18 cellular contexts compared by ENCODE assay signal in the genomic region with DNA sequence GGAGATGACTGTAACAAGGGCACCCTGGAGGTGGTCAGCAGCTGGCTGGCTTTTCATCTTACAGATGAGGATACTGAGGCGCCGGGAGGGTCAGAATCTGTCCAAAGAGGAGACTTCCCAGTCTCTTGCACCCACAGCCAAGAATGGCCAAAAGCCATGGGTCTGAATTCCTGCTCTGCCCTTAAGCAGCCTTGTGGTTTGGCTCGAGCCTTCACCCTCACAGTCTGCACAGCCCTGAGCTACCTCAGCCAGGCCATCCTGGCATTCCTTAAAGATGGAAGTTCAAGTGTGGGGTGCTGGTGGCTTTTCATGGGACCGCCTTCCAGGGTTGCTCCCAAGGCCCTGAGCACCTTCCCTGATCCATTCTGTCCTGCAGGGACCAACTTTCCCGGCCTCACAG. TPM values are rescaled to one million over a fixed set of nuclear protein-coding genes. Genes with fewer than 3 reads are reported as not detected.
A peak's percentile ranks its signal among the peaks of the same experiment; 100 is the strongest.
DNase-seq lines count a peak whose midpoint lies in the region; ATAC-seq and TF ChIP-seq lines count a peak whose summit lies in the region.
"Had no signal": no experiment of that assay in that cellular context is flagged by ENCODE, and none has a peak within 500 bp of the region (broad histone marks: within the 10 kb centered on the region; RNA-seq: fewer than 3 reads in every experiment).

No MANE protein-coding gene starts in this region.

- ATAC-seq in upper lobe of right lung (no peak), HG02884 (IDR thresholded peaks at IDR 0.05; ENCODE audit: unreplicated experiment) (no peak)
- no peak for ATAC-seq in activated CD8-positive, alpha-beta T cell treated with anti-CD3 and anti-CD28 coated beads, Interleukin-2, amount 10 ng/mL, durations not matched to agents 7 days and 5 days

- H3K36me3 Mint-ChIP-seq in immature natural killer cell, result no peaks in the 10 kb centered on the region
- no peaks in the 10 kb centered on the region for H3K36me3 Mint-ChIP-seq in activated CD8-positive, alpha-beta T cell treated with anti-CD3 and anti-CD28 coated beads, Interleukin-2, amount 10 ng/mL, durations not matched to agents 7 days and 5 days (ENCODE audit: low read depth)
- H3K36me3 Mint-ChIP-seq: CD8-positive, alpha-beta memory T cell had no signal

- intact Hi-C loops in upper lobe of right lung (cut with DNase I), result no loop called here

- peak overlapping the region in 2 of 5 donors; percentile 42 to 58 for H3K4me3 Mint-ChIP-seq in immature natural killer cell
- no peak overlapping the region for H3K4me3 Mint-ChIP-seq in activated CD8-positive, alpha-beta T cell treated with anti-CD3 and anti-CD28 coated beads, Interleukin-2, amount 10 ng/mL, durations not matched to agents 7 days and 5 days

- H3K4me3 ChIP-seq in MG63 (no peak overlapping the region), upper lobe of right lung (no peak overlapping the region)
- H3K4me3 ChIP-seq: BLaER1 had no signal

- H3K9me3 Mint-ChIP-seq in immature natural killer cell, result no peaks in the 10 kb centered on the region
- no peaks in the 10 kb centered on the region for H3K9me3 Mint-ChIP-seq in activated CD8-positive, alpha-beta T cell treated with anti-CD3 and anti-CD28 coated beads, Interleukin-2, amount 10 ng/mL, durations not matched to agents 7 days and 5 days (ENCODE audit: insufficient read depth)
- H3K9me3 Mint-ChIP-seq: CD8-positive, alpha-beta memory T cell had no signal

- TF ChIP-seq CTCF in upper lobe of right lung (IDR thresholded peaks at IDR 0.05), result no peak

- H3K9me3 ChIP-seq in MG63 (no peaks in the 10 kb centered on the region), upper lobe of right lung (no peaks in the 10 kb centered on the region)
- H3K9me3 ChIP-seq: BLaER1 had no signal

- DNase-seq in EH (ENCODE audit: low read depth) (peak; percentile 36), MG63 (peak; percentile 8), immature natural killer cell (no peak), upper lobe of right lung (no peak), NCI-H510A (lab: John Stamatoyannopoulos, UW) (no peak)
- no peak for DNase-seq in activated CD8-positive, alpha-beta T cell treated with anti-CD3 and anti-CD28 coated beads, Interleukin-2, amount 10 ng/mL, durations not matched to agents 7 days and 5 days
- DNase-seq: ACHN; CD8-positive, alpha-beta memory T cell; DMS79; KBM-7; NCI-H1092; NCI-H146; NCI-H2081 treated with DMSO at 0.1 percent for 48 hours; NCI-H345; NCI-H526 treated with DMSO at 0.1 percent for 48 hours; SHP77 treated with DMSO at 0.1 percent for 48 hours had no signal

- POLR2A ChIA-PET in activated CD8-positive, alpha-beta T cell treated with anti-CD3 and anti-CD28 coated beads, Interleukin-2, amount 10 ng/mL, durations not matched to agents 7 days and 5 days (lab: Charles Lee), result no interaction called here

- no peaks in the 10 kb centered on the region for H3K36me3 ChIP-seq in MG63
- H3K36me3 ChIP-seq in upper lobe of right lung, result no peaks in the 10 kb centered on the region
- H3K36me3 ChIP-seq: BLaER1 had no signal

- peak overlapping the region; percentile 8 to 91 (median 70) for H3K27ac Mint-ChIP-seq in immature natural killer cell
- no peak overlapping the region for H3K27ac Mint-ChIP-seq in activated CD8-positive, alpha-beta T cell treated with anti-CD3 and anti-CD28 coated beads, Interleukin-2, amount 10 ng/mL, durations not matched to agents 7 days and 5 days

- H3K4me1 Mint-ChIP-seq in immature natural killer cell, result peaks cover 55 to 60% of the 10 kb centered on the region in 2 donors
- H3K4me1 Mint-ChIP-seq in activated CD8-positive, alpha-beta T cell treated with anti-CD3 and anti-CD28 coated beads, Interleukin-2, amount 10 ng/mL, durations not matched to agents 7 days and 5 days (ENCODE audit: low read depth), result peaks cover 11% of the 10 kb centered on the region

- CTCF ChIA-PET in activated CD8-positive, alpha-beta T cell treated with anti-CD3 and anti-CD28 coated beads, Interleukin-2, amount 10 ng/mL, durations not matched to agents 7 days and 5 days (lab: Charles Lee), result no interaction called here

- peaks cover under 1 to 5% (median 1%) of the 10 kb centered on the region in 3 donors for H3K27me3 Mint-ChIP-seq in immature natural killer cell (ENCODE audit: low read depth in 3 of 3)
- no peaks in the 10 kb centered on the region for H3K27me3 Mint-ChIP-seq in activated CD8-positive, alpha-beta T cell treated with anti-CD3 and anti-CD28 coated beads, Interleukin-2, amount 10 ng/mL, durations not matched to agents 7 days and 5 days (ENCODE audit: low read depth)

- H3K4me1 ChIP-seq in upper lobe of right lung, result peaks cover 44% of the 10 kb centered on the region

- H3K27me3 ChIP-seq in MG63 (no peaks in the 10 kb centered on the region), upper lobe of right lung (no peaks in the 10 kb centered on the region)
- H3K27me3 ChIP-seq: BLaER1 had no signal

- H3K27ac ChIP-seq in upper lobe of right lung, result peak overlapping the region; percentile 66
- H3K27ac ChIP-seq: BLaER1 had no signal

RNA-seq across cellular contexts. Expression of a gene that starts 59.2 kb away (rescaled TPM):
- total RNA-seq in MG63 (2014; rRNA removed; shearing (Covaris generic); ENCODE audit: low replicate concordance), result not detected in 2 replicates
- polyA plus RNA-seq in immature natural killer cell, result 1 to 10 TPM; 1.5 to 6.0 (median 2.3) TPM
- total RNA-seq in upper lobe of right lung, result 119 TPM
- total RNA-seq in activated CD8-positive, alpha-beta T cell treated with anti-CD3 and anti-CD28 coated beads, Interleukin-2, amount 10 ng/mL, durations not matched to agents 7 days and 5 days, result under 1 TPM; 0.78 to 0.95 TPM

Comparison
In these comparisons a context has a peak if more than half of its experiments do, and no peak if none do; other contexts are left out.
1. DNase-seq: peak in EH (single experiment) and MG63 (single experiment); none in immature natural killer cell (0 of 3), upper lobe of right lung (single experiment), activated CD8-positive, alpha-beta T cell treated with anti-CD3 and anti-CD28 coated beads, Interleukin-2, amount 10 ng/mL, durations not matched to agents 7 days and 5 days (single experiment) and NCI-H510A (single experiment).
2. RNA of a gene that starts 59.2 kb away (total RNA-seq): 119 TPM in upper lobe of right lung (single experiment); 0.78 to 0.95 TPM in activated CD8-positive, alpha-beta T cell treated with anti-CD3 and anti-CD28 coated beads, Interleukin-2, amount 10 ng/mL, durations not matched to agents 7 days and 5 days and not detected in MG63; every median in the first group is over 10 times any median in the second.